Comparison of ENCODE assay signal across 1 cellular context in the genomic region with DNA sequence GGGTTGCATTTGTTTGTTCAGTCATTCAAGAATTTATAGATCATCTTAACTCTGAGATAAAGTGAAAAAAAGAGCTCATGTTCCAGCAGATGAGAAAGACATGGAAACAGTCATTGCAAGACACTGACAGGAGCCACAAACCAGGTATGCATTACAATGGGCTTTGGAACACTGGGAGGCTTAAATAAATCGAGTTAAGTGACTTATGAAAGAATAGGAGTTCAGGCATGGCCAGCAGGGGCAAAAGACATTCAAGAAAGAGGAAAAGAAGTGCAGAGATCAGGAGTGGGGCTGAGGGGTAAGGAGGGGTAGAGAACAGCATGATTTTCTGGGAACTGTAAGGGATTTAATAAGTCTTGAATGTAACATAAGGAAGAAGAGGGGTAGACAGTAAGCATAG.
TF ChIP-seq lines count a peak whose summit lies in the region.

No MANE protein-coding gene starts in this region.

TF ChIP-seq in GM23338, 12 proteins besides CTCF, POLR2A, EP300 and RAD21 (continued from another document):
- TF ChIP-seq REST (IDR thresholded peaks at IDR 0.05; ENCODE audit: unreplicated experiment): no peak
- no peak for TF ChIP-seq ZNF462 (CRISPR knock-in tag; IDR thresholded peaks at IDR 0.05)
- TF ChIP-seq EZH2 (IDR thresholded peaks at IDR 0.05; ENCODE audit: low read depth, unreplicated experiment): no peak
- TF ChIP-seq ZNF114 (CRISPR knock-in tag; IDR thresholded peaks at IDR 0.05): no peak
- TF ChIP-seq POLR2AphosphoS5 (IDR thresholded peaks at IDR 0.05; ENCODE audit: low read depth): no peak
- TF ChIP-seq JUNB (IDR thresholded peaks at IDR 0.05; ENCODE audit: unreplicated experiment): no peak
- TF ChIP-seq, protein P1, sequence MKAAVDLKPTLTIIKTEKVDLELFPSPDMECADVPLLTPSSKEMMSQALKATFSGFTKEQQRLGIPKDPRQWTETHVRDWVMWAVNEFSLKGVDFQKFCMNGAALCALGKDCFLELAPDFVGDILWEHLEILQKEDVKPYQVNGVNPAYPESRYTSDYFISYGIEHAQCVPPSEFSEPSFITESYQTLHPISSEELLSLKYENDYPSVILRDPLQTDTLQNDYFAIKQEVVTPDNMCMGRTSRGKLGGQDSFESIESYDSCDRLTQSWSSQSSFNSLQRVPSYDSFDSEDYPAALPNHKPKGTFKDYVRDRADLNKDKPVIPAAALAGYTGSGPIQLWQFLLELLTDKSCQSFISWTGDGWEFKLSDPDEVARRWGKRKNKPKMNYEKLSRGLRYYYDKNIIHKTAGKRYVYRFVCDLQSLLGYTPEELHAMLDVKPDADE (IDR thresholded peaks at IDR 0.05): no peak
- TF ChIP-seq CREB1 (CRISPR knock-in tag; IDR thresholded peaks at IDR 0.05; ENCODE audit: low read depth): no peak
- TF ChIP-seq ZNF331 (CRISPR knock-in tag; IDR thresholded peaks at IDR 0.05; ENCODE audit: low read depth): no peak
- TF ChIP-seq EZH2phosphoT487 (IDR thresholded peaks at IDR 0.05; ENCODE audit: unreplicated experiment): no peak
- TF ChIP-seq NANOG (IDR thresholded peaks at IDR 0.05; ENCODE audit: borderline replicate concordance): no peak
